Comparison of ENCODE assay signal across 10 cellular contexts in the genomic region with DNA sequence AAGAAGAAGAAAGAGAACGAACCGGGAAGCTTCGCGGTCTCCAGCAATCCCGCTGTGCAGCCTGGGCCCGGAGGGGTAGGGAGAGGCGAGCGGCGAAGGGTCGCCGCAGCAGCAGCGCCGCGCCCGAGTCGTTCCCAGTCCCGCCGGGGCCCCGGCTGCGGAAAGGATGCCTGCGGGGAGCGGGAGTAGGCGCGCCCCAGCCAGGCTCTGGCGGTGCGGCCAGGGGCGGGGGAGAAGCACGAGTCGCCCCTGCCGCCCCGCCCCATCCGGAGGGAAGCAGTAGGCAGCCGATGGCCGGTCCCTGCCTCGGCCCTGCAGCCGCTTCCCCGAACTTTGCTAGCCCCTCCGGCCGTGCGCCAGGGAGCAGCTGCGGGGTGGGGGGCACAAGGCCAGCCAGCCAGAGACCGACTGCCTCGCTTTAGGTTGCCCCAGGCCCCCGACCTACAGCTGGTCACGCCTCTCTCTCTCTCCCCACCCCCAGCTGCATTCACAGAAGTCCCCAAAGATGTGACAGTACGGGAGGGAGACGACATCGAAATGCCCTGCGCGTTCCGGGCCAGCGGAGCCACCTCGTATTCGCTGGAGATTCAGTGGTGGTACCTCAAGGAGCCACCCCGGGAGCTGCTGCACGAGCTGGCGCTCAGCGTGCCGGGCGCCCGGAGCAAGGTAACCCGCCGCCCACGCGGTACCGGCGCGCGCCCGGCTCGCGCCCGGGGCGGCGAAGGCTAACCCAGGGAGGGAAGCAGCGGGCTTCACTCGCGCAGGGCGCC.
DNase-seq lines count a peak whose midpoint lies in the region; ATAC-seq and TF ChIP-seq lines count a peak whose summit lies in the region.
"Had no signal": no experiment of that assay in that cellular context is flagged by ENCODE, and none has a peak within 500 bp of the region (broad histone marks: within the 10 kb centered on the region; RNA-seq: fewer than 3 reads in every experiment).

No MANE protein-coding gene starts in this region.

- H3K9me3 ChIP-seq in iPS-18a (ENCODE audit: control insufficient read depth, low read depth, low read length), result no peaks in the 10 kb centered on the region

- no peak for TF ChIP-seq POLR2A in GM18505 (IDR thresholded peaks at IDR 0.05; ENCODE audit: borderline replicate concordance, extremely low read depth, insufficient read depth, insufficient read length)

- no peak overlapping the region for H3K9ac ChIP-seq in iPS-18a (ENCODE audit: low read length)

- H3K36me3 ChIP-seq in iPS-18a (ENCODE audit: control insufficient read depth, low read depth, low read length), result no peaks in the 10 kb centered on the region

- H3K27ac ChIP-seq in iPS-18a (ENCODE audit: low read length), result no peak overlapping the region

- peak; percentile 70 for DNase-seq in activated CD8-positive, alpha-beta memory T cell treated with anti-CD3 and anti-CD28 coated beads for 24 hours
- no peak for DNase-seq in activated CD8-positive, alpha-beta memory T cell treated with anti-CD3 and anti-CD28 coated beads, Interleukin-2, amount 50 U/mL, for 4 hours
- DNase-seq in RPMI8226 (peak; percentile 20), AML-193 (lab: John Stamatoyannopoulos, UW) (no peak)
- DNase-seq in stimulated activated naive CD8-positive, alpha-beta T cell treated with anti-CD3 and anti-CD28 coated beads, Interleukin-15, Interleukin-2, amounts not matched to agents 100 U/mL and 50 U/mL, for 24 hours, result peak; percentile 53
- DNase-seq: activated CD4-positive, CD25-positive, alpha-beta regulatory T cell; MM.1S had no signal

- peaks cover 93% of the 10 kb centered on the region for H3K27me3 ChIP-seq in iPS-18a (ENCODE audit: control insufficient read depth, insufficient read depth, low read length)

- peak overlapping the region; percentile 53 for H3K4me3 ChIP-seq in iPS-18a (ENCODE audit: low read length)

- no peak for ATAC-seq in stimulated activated naive CD8-positive, alpha-beta T cell treated with anti-CD3 and anti-CD28 coated beads, Interleukin-15, Interleukin-2, amounts not matched to agents 100 U/mL and 50 U/mL, for 24 hours
- ATAC-seq in GM18505 (IDR thresholded peaks at IDR 0.05; ENCODE audit: unreplicated experiment) (no peak), HG02759 (IDR thresholded peaks at IDR 0.05; ENCODE audit: unreplicated experiment) (no peak)

- H3K4me1 ChIP-seq in iPS-18a (ENCODE audit: control insufficient read depth, low read depth, low read length), result peaks cover 7% of the 10 kb centered on the region

Comparison
In these comparisons a context has a peak if more than half of its experiments do, and no peak if none do; other contexts are left out.
1. DNase-seq: peak in activated CD8-positive, alpha-beta memory T cell treated with anti-CD3 and anti-CD28 coated beads for 24 hours (single experiment), RPMI8226 (single experiment) and stimulated activated naive CD8-positive, alpha-beta T cell treated with anti-CD3 and anti-CD28 coated beads, Interleukin-15, Interleukin-2, amounts not matched to agents 100 U/mL and 50 U/mL, for 24 hours (single experiment); none in activated CD8-positive, alpha-beta memory T cell treated with anti-CD3 and anti-CD28 coated beads, Interleukin-2, amount 50 U/mL, for 4 hours (single experiment) and AML-193 (0 of 2).